Comparison of ENCODE assay signal across 17 cellular contexts in genomic region chr1:17669305-17669704, GRCh38.
DNase-seq lines count a peak whose midpoint lies in the region; ATAC-seq, FAIRE-seq and TF ChIP-seq lines count a peak whose summit lies in the region.
"Had no signal": no experiment of that assay in that cellular context is flagged by ENCODE, and none has a peak within 500 bp of the region (broad histone marks: within the 10 kb centered on the region; RNA-seq: fewer than 3 reads in every experiment).

No MANE protein-coding gene starts in this region.

- no peak for TF ChIP-seq CTCF in right atrium auricular region (IDR thresholded peaks at IDR 0.05)
- no peak for TF ChIP-seq CTCF in ascending aorta (IDR thresholded peaks at IDR 0.05)
- TF ChIP-seq CTCF in H1 (IDR thresholded peaks at IDR 0.05; ENCODE audit: control extremely low read depth in 1 of 3, insufficient read depth in 1 of 3, low read depth in 1 of 3, low read length in 3 of 3): no peak

- no peak overlapping the region for H3K56ac ChIP-seq in H1 (replicated peaks; ENCODE audit: insufficient read length, low read depth, low read length)

- H3K79me2 ChIP-seq in H1 (ENCODE audit: control insufficient read depth in 1 of 2, insufficient read depth in 2 of 2, low read length in 2 of 2): no peaks in the 10 kb centered on the region

- no peak overlapping the region for H3K9ac ChIP-seq in H1 (replicated peaks in 1 of 4; ENCODE audit: extremely low read depth in 1 of 4, low read depth in 3 of 4, low read length in 3 of 4)

- H3K14ac ChIP-seq in H1 (ENCODE audit: insufficient read length): no peak overlapping the region

- POLR2A ChIA-PET in H1 (lab: Charles Lee; ENCODE audit: partially characterized antibody): interaction anchor here (1.9 kb wide), 1 partner anchor 8 kb away, joined by 5 read pairs; no protein-coding TSS in a partner anchor

- no peak overlapping the region for H2BK15ac ChIP-seq in H1 (ENCODE audit: low read length)

- H3K4me3 ChIP-seq in right atrium auricular region (no peak overlapping the region), ascending aorta (no peak overlapping the region), H1 (ENCODE audit: extremely low read depth in 1 of 4, insufficient read depth in 2 of 4, low read depth in 3 of 4, low read length in 4 of 4) (no peak overlapping the region)

- CTCF ChIA-PET in H1 (lab: Charles Lee; ENCODE audit: partially characterized antibody): interaction anchor here (0.5 to 3.4 kb wide), 14 partner anchors 8 to 316 kb away, joined by 3 to 14 read pairs (median 4); no protein-coding TSS in a partner anchor

- H3K27ac ChIP-seq in right atrium auricular region (peak overlapping the region; percentile 16 to 23), ascending aorta (peak overlapping the region; percentile 2 to 9), H1 (ENCODE audit: low read depth, low read length) (no peak overlapping the region)
- H3K27ac ChIP-seq: C4-2B had no signal

- H4K91ac ChIP-seq in H1 (replicated peaks; ENCODE audit: insufficient read length, low read length): no peak overlapping the region

- H3K18ac ChIP-seq in H1 (ENCODE audit: extremely low read depth, low read length): no peak overlapping the region

- TF ChIP-seq EP300 in H1 (IDR thresholded peaks at IDR 0.05; ENCODE audit: borderline replicate concordance in 1 of 2, low read depth in 2 of 2, low read length in 2 of 2): no peak

- 95% methylated on average over 9 of the region's 9 CpGs; no CpG with 5 or more reads in 1 of the 2 experiments for WGBS in H1 (ENCODE audit: extremely low coverage in 1 of 2, insufficient coverage in 1 of 2, insufficient read length in 1 of 2, insufficient replicate concordance in 2 of 2, low coverage in 1 of 2, low lambda C conversion rate in 2 of 2, missing lambda C conversion rate in 1 of 2), 2 experiments

- H3K36me3 ChIP-seq in right atrium auricular region: peaks cover 52% of the 10 kb centered on the region
- peaks cover 57 to 78% of the 10 kb centered on the region in 2 donors for H3K36me3 ChIP-seq in ascending aorta
- H3K36me3 ChIP-seq in H1 (ENCODE audit: control insufficient read depth in 2 of 4, insufficient read depth in 4 of 4, low read length in 3 of 4): peaks cover 0 to 19% (median 13%) of the 10 kb centered on the region in 4 experiments; a peak in 4 of 8 replicates

- no peaks in the 10 kb centered on the region for H3K9me3 ChIP-seq in right atrium auricular region
- no peaks in the 10 kb centered on the region for H3K9me3 ChIP-seq in ascending aorta
- H3K9me3 ChIP-seq in H1 (ENCODE audit: insufficient read depth in 2 of 2, low read depth in 1 of 2, low read length in 1 of 2): no peaks in the 10 kb centered on the region

- no peak for FAIRE-seq in H1 (lab: Jason Lieb, UNC)
- FAIRE-seq: G401.6, GM12891, HTR-8/SVneo had no signal

- H2AFZ ChIP-seq in H1 (ENCODE audit: low read length): no peak overlapping the region

- no peak for TF ChIP-seq RAD21 in H1 (IDR thresholded peaks at IDR 0.05 in 1 of 2, conservative IDR thresholded peaks at IDR 0.05 in 1 of 2; ENCODE audit: low read depth in 2 of 2, low read length in 2 of 2)

- H4K8ac ChIP-seq in H1 (ENCODE audit: extremely low read depth, insufficient read depth, low read length): no peak overlapping the region

- H2BK120ac ChIP-seq in H1 (replicated peaks; ENCODE audit: low read depth, low read length): no peak overlapping the region

- no peaks in the 10 kb centered on the region for H3K23me2 ChIP-seq in H1 (ENCODE audit: low read depth, low read length)

- no peak for TF ChIP-seq POLR2A in H1 (IDR thresholded peaks at IDR 0.05; ENCODE audit: control extremely low read depth in 1 of 2, low read depth in 2 of 2, low read length in 2 of 2)

- H2BK20ac ChIP-seq in H1 (ENCODE audit: low read length): no peak overlapping the region

- DNase-seq in right atrium auricular region (ENCODE audit: low spot score) (no peak), left ventricle myocardium superior (no peak), ascending aorta (ENCODE audit: low spot score in 2 of 2) (no peak), H1 (ENCODE audit: low read depth in 1 of 2, low spot score in 2 of 2) (no peak), NCI-H1105 treated with DMSO at 0.1 percent for 48 hours (lab: John Stamatoyannopoulos, UW) (no peak), posterior vena cava (ENCODE audit: low spot score) (no peak)
- DNase-seq: 8988T; ACHN; CD4-positive, alpha-beta memory T cell; DMS79; GOT3; HCEC 1CT had no signal

- H3K4ac ChIP-seq in H1 (replicated peaks; ENCODE audit: insufficient read length, low read depth, low read length): no peak overlapping the region

- H4K20me1 ChIP-seq in H1 (replicated peaks in 1 of 2; ENCODE audit: control insufficient read depth in 1 of 2, insufficient read depth in 2 of 2, low read length in 2 of 2): peaks cover 5 to 9% of the 10 kb centered on the region in 2 experiments

- no peak overlapping the region for H4K5ac ChIP-seq in H1 (ENCODE audit: insufficient read length, low read depth, low read length)

- H2BK12ac ChIP-seq in H1 (ENCODE audit: low read depth, low read length): no peak overlapping the region

- intact Hi-C loops in left ventricle myocardium superior (cut with micrococcal nuclease): no loop called here
- intact Hi-C loops in ascending aorta (cut with DNase I): no loop called here
- intact Hi-C loops in posterior vena cava (cut with DNase I): loop anchor here in 1 of 2 donors (5.0 kb wide), 1 partner anchor 523 kb away; no protein-coding TSS in a partner anchor

- H3K27me3 ChIP-seq in right atrium auricular region (no peaks in the 10 kb centered on the region), ascending aorta (no peaks in the 10 kb centered on the region), H1 (replicated peaks in 1 of 4; ENCODE audit: control insufficient read depth in 3 of 4, extremely low read depth in 1 of 4, insufficient read depth in 3 of 4, low read length in 3 of 4) (no peaks in the 10 kb centered on the region)

- H3K4me2 ChIP-seq in H1 (ENCODE audit: insufficient read depth in 1 of 2, low read depth in 2 of 2, low read length in 2 of 2): no peak overlapping the region

- no peak overlapping the region for H2AK5ac ChIP-seq in H1 (ENCODE audit: low read depth, low read length)

- H2BK5ac ChIP-seq in H1 (ENCODE audit: low read depth, low read length): no peak overlapping the region

- H3K4me1 ChIP-seq in right atrium auricular region (peaks cover 0 to 25% of the 10 kb centered on the region in 2 donors), ascending aorta (peaks cover 0 to 36% of the 10 kb centered on the region in 2 donors), H1 (replicated peaks in 1 of 4; ENCODE audit: control insufficient read depth in 3 of 4, insufficient read depth in 4 of 4, low read length in 3 of 4) (peaks cover 0 to 19% (median 7%) of the 10 kb centered on the region in 4 experiments; a peak in 5 of 7 replicates)

- no peak overlapping the region for H3K23ac ChIP-seq in H1 (ENCODE audit: insufficient read length)

- peaks cover 2% of the 10 kb centered on the region; the same call in 1 of the 2 replicates for H3K79me1 ChIP-seq in H1 (ENCODE audit: low read depth, low read length)

- ATAC-seq in left ventricle myocardium superior: no peak
- ATAC-seq in GM19351 (IDR thresholded peaks at IDR 0.05; ENCODE audit: unreplicated experiment): no peak

TF ChIP-seq in H1, 55 proteins besides CTCF, POLR2A, EP300 and RAD21 (continues in another document):
- TF ChIP-seq NRF1 (IDR thresholded peaks at IDR 0.05; ENCODE audit: low read depth, low read length): no peak
- no peak for TF ChIP-seq MAFK (IDR thresholded peaks at IDR 0.05; ENCODE audit: low read depth, low read length)
- TF ChIP-seq RBBP5 (IDR thresholded peaks at IDR 0.05; ENCODE audit: borderline replicate concordance, low read depth, low read length): no peak
- no peak for TF ChIP-seq CEBPB (IDR thresholded peaks at IDR 0.05; ENCODE audit: low read depth, low read length)
- TF ChIP-seq NANOG (IDR thresholded peaks at IDR 0.05; ENCODE audit: insufficient read depth, low read depth, low read length, poor library complexity, severe bottlenecking): no peak
- 0 out of 4 replicates have a peak, but pooled peaks of 1 of the 2 experiments have one; percentile 75 for TF ChIP-seq HDAC2 (IDR thresholded peaks at IDR 0.05; ENCODE audit: borderline replicate concordance in 1 of 2, low read depth in 2 of 2, low read length in 2 of 2)
- TF ChIP-seq GTF2F1 (IDR thresholded peaks at IDR 0.05; ENCODE audit: borderline replicate concordance, low read depth, low read length): no peak
